Comparison of ENCODE assay signal across 17 cellular contexts in the genomic region with DNA sequence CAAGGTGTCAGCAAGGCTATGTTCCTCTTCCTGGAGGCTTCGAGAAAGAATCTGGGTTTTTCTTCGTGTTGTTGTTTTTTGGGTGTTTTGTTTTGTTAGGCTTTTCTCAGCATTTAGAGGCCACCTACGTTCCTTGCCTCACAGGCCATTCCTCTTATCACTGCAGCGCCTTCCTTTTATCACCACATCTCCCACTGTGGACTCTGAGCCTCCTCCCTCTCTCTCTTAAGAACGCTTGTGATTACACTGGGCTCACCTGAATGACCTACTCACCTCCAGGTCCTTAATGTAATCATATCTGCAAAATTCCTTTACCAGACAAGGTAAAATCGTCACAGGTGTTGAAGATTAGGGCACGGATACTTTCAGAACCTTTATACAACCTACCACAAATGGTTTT.
DNase-seq lines count a peak whose midpoint lies in the region; ATAC-seq and TF ChIP-seq lines count a peak whose summit lies in the region.
"Had no signal": no experiment of that assay in that cellular context is flagged by ENCODE, and none has a peak within 500 bp of the region (broad histone marks: within the 10 kb centered on the region; RNA-seq: fewer than 3 reads in every experiment).

No MANE protein-coding gene starts in this region.

- H4K20me1 ChIP-seq in neural progenitor cell (ENCODE audit: low read depth) = no peaks in the 10 kb centered on the region

- H3K4me1 Mint-ChIP-seq in WTC11 (peaks cover 7% of the 10 kb centered on the region; the same call in 1 of the 2 replicates), neural progenitor cell (peaks cover 6% of the 10 kb centered on the region)
- H3K4me1 Mint-ChIP-seq: CD4-positive, alpha-beta memory T cell had no signal

- H3K4me2 ChIP-seq in neural progenitor cell = no peak overlapping the region

- 50 to 59% (median 58%) methylated on average over 7 of the region's 7 CpGs for WGBS in adrenal gland, 4 donors

- no peaks in the 10 kb centered on the region for H3K79me2 ChIP-seq in neural progenitor cell (ENCODE audit: low read depth)

- no peaks in the 10 kb centered on the region for H3F3A ChIP-seq in neural progenitor cell (ENCODE audit: low read depth)

- H3K4me3 Mint-ChIP-seq in WTC11 = no peak overlapping the region
- H3K4me3 Mint-ChIP-seq in neural progenitor cell = no peak overlapping the region
- H3K4me3 Mint-ChIP-seq: CD4-positive, alpha-beta memory T cell; HFFc6 had no signal

- TF ChIP-seq POLR2A in adrenal gland (IDR thresholded peaks at IDR 0.05) (no peak), GM18505 (IDR thresholded peaks at IDR 0.05; ENCODE audit: borderline replicate concordance, extremely low read depth, insufficient read depth, insufficient read length) (no peak)

- H3K4me1 ChIP-seq in left lung (no peaks in the 10 kb centered on the region), neural progenitor cell (peaks cover 4% of the 10 kb centered on the region), adrenal gland (replicated peaks in 1 of 2) (no peaks in the 10 kb centered on the region)

- no peak overlapping the region for H3K4me3 ChIP-seq in left lung
- no peak overlapping the region for H3K4me3 ChIP-seq in neural progenitor cell
- H3K4me3 ChIP-seq in adrenal gland = no peak overlapping the region
- H3K4me3 ChIP-seq: K562 had no signal

- POLR2A ChIA-PET in WTC11 (lab: Charles Lee) = no interaction called here

- H3K27me3 Mint-ChIP-seq in WTC11 (ENCODE audit: low read depth) = no peaks in the 10 kb centered on the region
- H3K27me3 Mint-ChIP-seq in neural progenitor cell (ENCODE audit: insufficient read depth, low read depth) = peaks cover 2% of the 10 kb centered on the region
- H3K27me3 Mint-ChIP-seq: CD4-positive, alpha-beta memory T cell had no signal

- no peak for DNase-seq in WTC11 (ENCODE audit: low spot score)
- no peak for DNase-seq in left lung
- no peak for DNase-seq in neural progenitor cell (ENCODE audit: low spot score)
- DNase-seq in nucleus accumbens (lab: John Stamatoyannopoulos, UW) = no peak
- no peak for DNase-seq in adrenal gland
- DNase-seq: AML-193; Calu3; CD4-positive, alpha-beta memory T cell; DMS79 treated with DMSO at 0.1 percent for 48 hours; GF-D8; HFFc6; IMR-90 had no signal

- no peaks in the 10 kb centered on the region for H3K9me3 ChIP-seq in left lung
- H3K9me3 ChIP-seq in neural progenitor cell (ENCODE audit: low read depth) = no peaks in the 10 kb centered on the region
- H3K9me3 ChIP-seq in adrenal gland (replicated peaks in 1 of 3) = no peaks in the 10 kb centered on the region

- H2AFZ ChIP-seq in neural progenitor cell (replicated peaks) = peak overlapping the region; percentile 63

- H3K27me3 ChIP-seq in left lung (no peaks in the 10 kb centered on the region), neural progenitor cell (no peaks in the 10 kb centered on the region), adrenal gland (no peaks in the 10 kb centered on the region)

- H3K9ac ChIP-seq in neural progenitor cell = no peak overlapping the region

- CTCF ChIA-PET in WTC11 (lab: Charles Lee) = no interaction called here

- H3K36me3 ChIP-seq in left lung (no peaks in the 10 kb centered on the region), neural progenitor cell (no peaks in the 10 kb centered on the region), adrenal gland (replicated peaks in 1 of 2) (no peaks in the 10 kb centered on the region)

- intact Hi-C loops in left lung (cut with DNase I) = no loop called here
- intact Hi-C loops in adrenal gland (cut with DNase I) = no loop called here

- H3K27ac Mint-ChIP-seq in WTC11 (no peak overlapping the region), neural progenitor cell (no peak overlapping the region)
- H3K27ac Mint-ChIP-seq: CD4-positive, alpha-beta memory T cell; HFFc6 had no signal

- ATAC-seq in WTC11 = peak; percentile 24; the same call in 1 of the 2 replicates
- peak; percentile 57 for ATAC-seq in left lung
- ATAC-seq in GM18505 (IDR thresholded peaks at IDR 0.05; ENCODE audit: unreplicated experiment) = no peak
- no peak for ATAC-seq in HG02981 (IDR thresholded peaks at IDR 0.05; ENCODE audit: unreplicated experiment)
- ATAC-seq: HCT116, K562 had no signal

- H3K9me3 Mint-ChIP-seq in WTC11 (peaks cover 12% of the 10 kb centered on the region), neural progenitor cell (peaks cover 9% of the 10 kb centered on the region)

- no peaks in the 10 kb centered on the region for H3K36me3 Mint-ChIP-seq in WTC11
- no peaks in the 10 kb centered on the region for H3K36me3 Mint-ChIP-seq in neural progenitor cell
- H3K36me3 Mint-ChIP-seq: CD4-positive, alpha-beta memory T cell had no signal

- H3K27ac ChIP-seq in left lung (no peak overlapping the region), neural progenitor cell (no peak overlapping the region), adrenal gland (no peak overlapping the region)
- H3K27ac ChIP-seq: C4-2B had no signal

- TF ChIP-seq CTCF in WTC11 (IDR thresholded peaks at IDR 0.05) (no peak), left lung (IDR thresholded peaks at IDR 0.05) (no peak), neural progenitor cell (IDR thresholded peaks at IDR 0.05) (no peak), adrenal gland (IDR thresholded peaks at IDR 0.05) (no peak)

TF ChIP-seq in WTC11, 78 proteins besides CTCF, POLR2A, EP300 and RAD21 (continues in another document):
- TF ChIP-seq, protein P1, sequence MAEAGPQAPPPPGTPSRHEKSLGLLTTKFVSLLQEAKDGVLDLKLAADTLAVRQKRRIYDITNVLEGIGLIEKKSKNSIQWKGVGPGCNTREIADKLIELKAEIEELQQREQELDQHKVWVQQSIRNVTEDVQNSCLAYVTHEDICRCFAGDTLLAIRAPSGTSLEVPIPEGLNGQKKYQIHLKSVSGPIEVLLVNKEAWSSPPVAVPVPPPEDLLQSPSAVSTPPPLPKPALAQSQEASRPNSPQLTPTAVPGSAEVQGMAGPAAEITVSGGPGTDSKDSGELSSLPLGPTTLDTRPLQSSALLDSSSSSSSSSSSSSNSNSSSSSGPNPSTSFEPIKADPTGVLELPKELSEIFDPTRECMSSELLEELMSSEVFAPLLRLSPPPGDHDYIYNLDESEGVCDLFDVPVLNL (CRISPR knock-in tag; IDR thresholded peaks at IDR 0.05; ENCODE audit: borderline replicate concordance, low read depth) = no peak
- TF ChIP-seq TEAD1 (CRISPR knock-in tag; IDR thresholded peaks at IDR 0.05) = no peak
- no peak for TF ChIP-seq SP1 (CRISPR knock-in tag; conservative IDR thresholded peaks at IDR 0.05)
- no peak for TF ChIP-seq ZNF671 (CRISPR knock-in tag; IDR thresholded peaks at IDR 0.05)
- TF ChIP-seq FOXP1 (CRISPR knock-in tag; IDR thresholded peaks at IDR 0.05; ENCODE audit: borderline replicate concordance) = no peak
- TF ChIP-seq, protein P2, sequence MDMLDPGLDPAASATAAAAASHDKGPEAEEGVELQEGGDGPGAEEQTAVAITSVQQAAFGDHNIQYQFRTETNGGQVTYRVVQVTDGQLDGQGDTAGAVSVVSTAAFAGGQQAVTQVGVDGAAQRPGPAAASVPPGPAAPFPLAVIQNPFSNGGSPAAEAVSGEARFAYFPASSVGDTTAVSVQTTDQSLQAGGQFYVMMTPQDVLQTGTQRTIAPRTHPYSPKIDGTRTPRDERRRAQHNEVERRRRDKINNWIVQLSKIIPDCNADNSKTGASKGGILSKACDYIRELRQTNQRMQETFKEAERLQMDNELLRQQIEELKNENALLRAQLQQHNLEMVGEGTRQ (CRISPR knock-in tag; IDR thresholded peaks at IDR 0.05) = no peak
- TF ChIP-seq, protein P3, sequence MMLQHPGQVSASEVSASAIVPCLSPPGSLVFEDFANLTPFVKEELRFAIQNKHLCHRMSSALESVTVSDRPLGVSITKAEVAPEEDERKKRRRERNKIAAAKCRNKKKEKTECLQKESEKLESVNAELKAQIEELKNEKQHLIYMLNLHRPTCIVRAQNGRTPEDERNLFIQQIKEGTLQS (CRISPR knock-in tag; conservative IDR thresholded peaks at IDR 0.05) = no peak
- no peak for TF ChIP-seq EMX1 (CRISPR knock-in tag; IDR thresholded peaks at IDR 0.05)
- no peak for TF ChIP-seq ZNF232 (CRISPR knock-in tag; IDR thresholded peaks at IDR 0.05)
- TF ChIP-seq KAT7 (CRISPR knock-in tag; IDR thresholded peaks at IDR 0.05; ENCODE audit: borderline replicate concordance) = no peak
- TF ChIP-seq, protein P4, sequence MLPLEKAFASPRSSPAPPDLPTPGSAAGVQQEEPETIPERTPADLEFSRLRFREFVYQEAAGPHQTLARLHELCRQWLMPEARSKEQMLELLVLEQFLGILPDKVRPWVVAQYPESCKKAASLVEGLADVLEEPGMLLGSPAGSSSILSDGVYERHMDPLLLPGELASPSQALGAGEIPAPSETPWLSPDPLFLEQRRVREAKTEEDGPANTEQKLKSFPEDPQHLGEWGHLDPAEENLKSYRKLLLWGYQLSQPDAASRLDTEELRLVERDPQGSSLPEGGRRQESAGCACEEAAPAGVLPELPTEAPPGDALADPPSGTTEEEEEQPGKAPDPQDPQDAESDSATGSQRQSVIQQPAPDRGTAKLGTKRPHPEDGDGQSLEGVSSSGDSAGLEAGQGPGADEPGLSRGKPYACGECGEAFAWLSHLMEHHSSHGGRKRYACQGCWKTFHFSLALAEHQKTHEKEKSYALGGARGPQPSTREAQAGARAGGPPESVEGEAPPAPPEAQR (CRISPR knock-in tag; IDR thresholded peaks at IDR 0.05) = no peak
- no peak for TF ChIP-seq ESRRA (CRISPR knock-in tag; IDR thresholded peaks at IDR 0.05; ENCODE audit: borderline replicate concordance)
- TF ChIP-seq JUN (CRISPR knock-in tag; IDR thresholded peaks at IDR 0.05) = no peak
- TF ChIP-seq, protein P5, sequence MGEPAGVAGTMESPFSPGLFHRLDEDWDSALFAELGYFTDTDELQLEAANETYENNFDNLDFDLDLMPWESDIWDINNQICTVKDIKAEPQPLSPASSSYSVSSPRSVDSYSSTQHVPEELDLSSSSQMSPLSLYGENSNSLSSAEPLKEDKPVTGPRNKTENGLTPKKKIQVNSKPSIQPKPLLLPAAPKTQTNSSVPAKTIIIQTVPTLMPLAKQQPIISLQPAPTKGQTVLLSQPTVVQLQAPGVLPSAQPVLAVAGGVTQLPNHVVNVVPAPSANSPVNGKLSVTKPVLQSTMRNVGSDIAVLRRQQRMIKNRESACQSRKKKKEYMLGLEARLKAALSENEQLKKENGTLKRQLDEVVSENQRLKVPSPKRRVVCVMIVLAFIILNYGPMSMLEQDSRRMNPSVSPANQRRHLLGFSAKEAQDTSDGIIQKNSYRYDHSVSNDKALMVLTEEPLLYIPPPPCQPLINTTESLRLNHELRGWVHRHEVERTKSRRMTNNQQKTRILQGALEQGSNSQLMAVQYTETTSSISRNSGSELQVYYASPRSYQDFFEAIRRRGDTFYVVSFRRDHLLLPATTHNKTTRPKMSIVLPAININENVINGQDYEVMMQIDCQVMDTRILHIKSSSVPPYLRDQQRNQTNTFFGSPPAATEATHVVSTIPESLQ (CRISPR knock-in tag; IDR thresholded peaks at IDR 0.05) = no peak
- no peak for TF ChIP-seq NR1H2 (CRISPR knock-in tag; IDR thresholded peaks at IDR 0.05)

Comparison
In these comparisons a context has a peak if more than half of its experiments do, and no peak if none do; other contexts are left out.
1. ATAC-seq: peak in WTC11 (single experiment) and left lung (single experiment); none in GM18505 (single experiment) and HG02981 (single experiment).